Comparison of ENCODE assay signal across 11 cellular contexts in genomic region chr17:77531641-77532040, GRCh38.
A peak's percentile ranks its signal among the peaks of the same experiment; 100 is the strongest.
DNase-seq lines count a peak whose midpoint lies in the region; ATAC-seq lines count a peak whose summit lies in the region.
"Had no signal": no experiment of that assay in that cellular context is flagged by ENCODE, and none has a peak within 500 bp of the region (broad histone marks: within the 10 kb centered on the region; RNA-seq: fewer than 3 reads in every experiment).

No MANE protein-coding gene starts in this region.

- POLR2A ChIA-PET in activated naive CD8-positive, alpha-beta T cell treated with anti-CD3 and anti-CD28 coated beads, Interleukin-2, amount 10 ng/mL, durations not matched to agents 7 days and 5 days (lab: Charles Lee), result no interaction called here

- intact Hi-C loops in left ventricle myocardium superior (cut with micrococcal nuclease), result no loop called here

- DNase-seq in activated naive CD8-positive, alpha-beta T cell treated with anti-CD3 and anti-CD28 coated beads, Interleukin-2, amount 10 ng/mL, durations not matched to agents 7 days and 5 days, result peak; percentile 12
- DNase-seq in activated naive CD8-positive, alpha-beta T cell treated with anti-CD3 and anti-CD28 coated beads, Interleukin-2, amount 50 U/mL, for 24 hours, result no peak
- DNase-seq in cerebellar cortex (ENCODE audit: low spot score), result peak; percentile 69
- peak; percentile 51 for DNase-seq in mesenteric fat pad (ENCODE audit: low spot score)
- DNase-seq in left ventricle myocardium superior, result no peak
- no peak for DNase-seq in NCI-H2029 treated with DMSO at 0.1 percent for 48 hours (lab: John Stamatoyannopoulos, UW)
- DNase-seq: CD4-positive, alpha-beta memory T cell; DMS79; HCEC 1CT had no signal

- H3K27ac Mint-ChIP-seq in activated naive CD8-positive, alpha-beta T cell treated with anti-CD3 and anti-CD28 coated beads, Interleukin-2, amount 10 ng/mL, durations not matched to agents 7 days and 5 days, result no peak overlapping the region
- H3K27ac Mint-ChIP-seq in activated naive CD8-positive, alpha-beta T cell treated with anti-CD3 and anti-CD28 coated beads, Interleukin-2, amount 50 U/mL, for 24 hours, result no peak overlapping the region

- H3K9me3 Mint-ChIP-seq in activated naive CD8-positive, alpha-beta T cell treated with anti-CD3 and anti-CD28 coated beads, Interleukin-2, amount 10 ng/mL, durations not matched to agents 7 days and 5 days, result peaks cover 9% of the 10 kb centered on the region
- H3K9me3 Mint-ChIP-seq in activated naive CD8-positive, alpha-beta T cell treated with anti-CD3 and anti-CD28 coated beads, Interleukin-2, amount 50 U/mL, for 24 hours, result no peaks in the 10 kb centered on the region

- H3K27me3 Mint-ChIP-seq in activated naive CD8-positive, alpha-beta T cell treated with anti-CD3 and anti-CD28 coated beads, Interleukin-2, amount 10 ng/mL, durations not matched to agents 7 days and 5 days, result peaks cover 22% of the 10 kb centered on the region
- H3K27me3 Mint-ChIP-seq in activated naive CD8-positive, alpha-beta T cell treated with anti-CD3 and anti-CD28 coated beads, Interleukin-2, amount 50 U/mL, for 24 hours, result peaks cover 17% of the 10 kb centered on the region

- no peak for ATAC-seq in activated naive CD8-positive, alpha-beta T cell treated with anti-CD3 and anti-CD28 coated beads, Interleukin-2, amount 10 ng/mL, durations not matched to agents 7 days and 5 days (ENCODE audit: low read depth)
- ATAC-seq in activated naive CD8-positive, alpha-beta T cell treated with anti-CD3 and anti-CD28 coated beads, Interleukin-2, amount 50 U/mL, for 24 hours, result no peak
- ATAC-seq in GM19328 (IDR thresholded peaks at IDR 0.05; ENCODE audit: unreplicated experiment), result no peak
- no peak for ATAC-seq in left ventricle myocardium superior

- H3K36me3 Mint-ChIP-seq in activated naive CD8-positive, alpha-beta T cell treated with anti-CD3 and anti-CD28 coated beads, Interleukin-2, amount 10 ng/mL, durations not matched to agents 7 days and 5 days, result peaks cover 3% of the 10 kb centered on the region
- H3K36me3 Mint-ChIP-seq in activated naive CD8-positive, alpha-beta T cell treated with anti-CD3 and anti-CD28 coated beads, Interleukin-2, amount 50 U/mL, for 24 hours (ENCODE audit: low read depth), result peaks cover 3% of the 10 kb centered on the region

- H3K4me3 Mint-ChIP-seq in activated naive CD8-positive, alpha-beta T cell treated with anti-CD3 and anti-CD28 coated beads, Interleukin-2, amount 10 ng/mL, durations not matched to agents 7 days and 5 days, result no peak overlapping the region
- H3K4me3 Mint-ChIP-seq in activated naive CD8-positive, alpha-beta T cell treated with anti-CD3 and anti-CD28 coated beads, Interleukin-2, amount 50 U/mL, for 24 hours, result no peak overlapping the region
- H3K4me3 Mint-ChIP-seq: B cell; CD4-positive, alpha-beta memory T cell had no signal

- peaks cover 6% of the 10 kb centered on the region for H3K4me1 Mint-ChIP-seq in activated naive CD8-positive, alpha-beta T cell treated with anti-CD3 and anti-CD28 coated beads, Interleukin-2, amount 10 ng/mL, durations not matched to agents 7 days and 5 days
- H3K4me1 Mint-ChIP-seq in activated naive CD8-positive, alpha-beta T cell treated with anti-CD3 and anti-CD28 coated beads, Interleukin-2, amount 50 U/mL, for 24 hours, result peaks cover 17% of the 10 kb centered on the region

Comparison
In these comparisons a context has a peak if more than half of its experiments do, and no peak if none do; other contexts are left out.
1. DNase-seq: peak in activated naive CD8-positive, alpha-beta T cell treated with anti-CD3 and anti-CD28 coated beads, Interleukin-2, amount 10 ng/mL, durations not matched to agents 7 days and 5 days (single experiment), cerebellar cortex (single experiment) and mesenteric fat pad (single experiment); none in activated naive CD8-positive, alpha-beta T cell treated with anti-CD3 and anti-CD28 coated beads, Interleukin-2, amount 50 U/mL, for 24 hours (single experiment), left ventricle myocardium superior (single experiment) and NCI-H2029 treated with DMSO at 0.1 percent for 48 hours (single experiment).